In the genomic region with DNA sequence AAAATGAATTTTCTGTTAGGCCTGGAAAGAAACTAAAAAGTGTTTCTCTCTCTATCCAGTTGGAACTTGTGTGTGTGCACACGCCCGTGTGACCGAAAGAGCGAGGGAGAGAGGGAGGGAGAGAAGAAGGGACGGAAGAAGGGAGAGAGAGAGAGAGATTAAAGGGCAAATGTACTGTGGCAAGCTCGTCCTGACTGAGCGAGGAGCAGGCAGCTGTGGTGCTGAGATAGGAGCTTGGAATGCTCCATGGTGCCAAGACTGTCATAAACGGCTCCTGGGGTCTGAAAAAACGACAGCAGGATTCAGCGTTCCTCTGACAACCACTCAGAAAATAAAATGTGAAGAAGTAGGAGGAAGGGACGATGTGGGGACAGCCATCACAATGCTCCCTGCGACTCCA, we compare ENCODE assay signal across 37 cellular contexts.
"Had no signal": no experiment of that assay in that cellular context is flagged by ENCODE, and none has a peak within 500 bp of the region (broad histone marks: within the 10 kb centered on the region; RNA-seq: fewer than 3 reads in every experiment).

No MANE protein-coding gene starts in this region.

- FAIRE-seq: RCC 7860 had no signal

- H3K4me1 ChIP-seq: adrenal gland, SJCRH30 had no signal

- H3K27me3 ChIP-seq: adrenal gland, brain microvascular endothelial cell, MG63 had no signal

- H3K9me3 Mint-ChIP-seq: T-helper 1 cell treated with Interleukin-12 subunit alpha and Interleukin-12 subunit beta and Interleukin-4 antibody, amounts not matched to agents 30 μg/mL and 1 μg/mL, for 36 hours had no signal

- H2AFZ ChIP-seq: PC-9 had no signal

- H3K4me2 ChIP-seq: PC-9, SK-N-SH had no signal

- H3K9me2 ChIP-seq: SK-N-SH had no signal

- H3K4me3 Mint-ChIP-seq: activated CD4-positive, alpha-beta memory T cell treated with anti-CD3 and anti-CD28 coated beads for 36 hours; activated naive CD4-positive, alpha-beta T cell treated with anti-CD3 and anti-CD28 coated beads for 36 hours; activated T-cell treated with anti-CD3 and anti-CD28 coated beads, Interleukin-2, amount 50 U/mL, for 4 hours; activated T-helper 1 cell treated with anti-CD3 and anti-CD28 coated beads, Interleukin-12 subunit alpha, Interleukin-12 subunit beta, Interleukin-2, Interleukin-4 antibody, amounts not matched to agents 30 ng/mL and 10 ng/mL and 1 ng/mL, durations not matched to agents 14 hours and 24 hours and 36 hours; central memory CD8-positive, alpha-beta T cell; IgD-negative memory B cell; T-helper 1 cell treated with Interleukin-12 subunit alpha and Interleukin-12 subunit beta and Interleukin-4 antibody, amounts not matched to agents 30 μg/mL and 1 μg/mL, for 36 hours; T-helper 2 cell treated with Interferon-gamma antibody and Interleukin-4, amounts not matched to agents 5 μg/mL and 100 μg/mL, for 36 hours; WTC11 had no signal

- H3K9ac ChIP-seq: SK-N-SH had no signal

- H3K27ac Mint-ChIP-seq: activated CD4-positive, alpha-beta memory T cell treated with anti-CD3 and anti-CD28 coated beads for 36 hours; activated naive CD4-positive, alpha-beta T cell treated with anti-CD3 and anti-CD28 coated beads for 36 hours; activated naive CD4-positive, alpha-beta T cell treated with anti-CD3 and anti-CD28 coated beads, Interleukin-2, amount 50 U/mL, for 72 hours; activated T-helper 1 cell treated with anti-CD3 and anti-CD28 coated beads, Interleukin-12 subunit alpha, Interleukin-12 subunit beta, Interleukin-2, Interleukin-4 antibody, amounts not matched to agents 30 ng/mL and 10 ng/mL and 1 ng/mL, durations not matched to agents 14 hours and 24 hours and 36 hours; IgD-negative memory B cell; T-helper 1 cell treated with Interleukin-12 subunit alpha and Interleukin-12 subunit beta and Interleukin-4 antibody, amounts not matched to agents 30 μg/mL and 1 μg/mL, for 36 hours; T-helper 2 cell treated with Interferon-gamma antibody and Interleukin-4, amounts not matched to agents 5 μg/mL and 100 μg/mL, for 36 hours; WTC11 had no signal

- ATAC-seq: activated naive CD4-positive, alpha-beta T cell treated with anti-CD3 and anti-CD28 coated beads, Interleukin-2, amount 50 U/mL, for 72 hours; activated T-cell treated with anti-CD3 and anti-CD28 coated beads, Interleukin-2, amount 50 U/mL, for 4 hours; WTC11 had no signal

- H3K27ac ChIP-seq: adrenal gland, brain microvascular endothelial cell, PC-9, RWPE1, SJCRH30 had no signal

- H3K36me3 ChIP-seq: adrenal gland, brain microvascular endothelial cell, MG63, SJCRH30 had no signal

- H3K4me3 ChIP-seq: adrenal gland, MG63, PC-9, SJCRH30 had no signal

- H3K27me3 Mint-ChIP-seq: activated CD4-positive, alpha-beta memory T cell treated with anti-CD3 and anti-CD28 coated beads for 36 hours; IgD-negative memory B cell had no signal

- DNase-seq: activated CD4-positive, alpha-beta memory T cell treated with anti-CD3 and anti-CD28 coated beads for 36 hours; activated CD4-positive, alpha-beta T cell treated with anti-CD3 and anti-CD28 coated beads for 4 hours; activated CD4-positive, alpha-beta T cell treated with anti-CD3 and anti-CD28 coated beads, Interleukin-2, amount 50 U/mL, for 1 hour; activated CD4-positive, CD25-positive, alpha-beta regulatory T cell treated with anti-CD3 and anti-CD28 coated beads, Interleukin-2, amount 50 U/mL, for 72 hours; activated CD8-positive, alpha-beta memory T cell treated with anti-CD3 and anti-CD28 coated beads, Interleukin-2, amount 50 U/mL, for 4 hours; activated gamma-delta T cell treated with Interleukin-2 at 50 U/mL for 16 hours; activated naive CD4-positive, alpha-beta T cell treated with anti-CD3 and anti-CD28 coated beads for 36 hours; activated T-cell treated with anti-CD3 and anti-CD28 coated beads for 4 hours; activated T-cell treated with anti-CD3 and anti-CD28 coated beads, Interleukin-2, amount 50 U/mL, for 4 hours; adrenal gland; brain microvascular endothelial cell; Karpas-422; KBM-7; MG63; NCI-H1048; NCI-H1105 treated with DMSO at 0.1 percent for 48 hours; NCI-H1436 treated with DMSO at 0.1 percent for 48 hours; NCI-H1694 treated with DMSO at 0.1 percent for 48 hours; NCI-H2029; NCI-H2107; NCI-H2171; NCI-H510A; NCI-H748 treated with DMSO at 0.1 percent for 48 hours; NK-92 treated with Interleukin-12 subunit alpha and Interleukin-12 subunit beta, amount 100 ng/mL, for 24 hours; PC-9; SHP77; SJCRH30; SK-N-SH had no signal

- H3K4me1 Mint-ChIP-seq: IgD-negative memory B cell, WTC11 had no signal

- H3K9me3 ChIP-seq: adrenal gland, SJCRH30, SK-N-SH had no signal

- H3K36me3 Mint-ChIP-seq: activated naive CD4-positive, alpha-beta T cell treated with anti-CD3 and anti-CD28 coated beads, Interleukin-2, amount 50 U/mL, for 72 hours had no signal
